In the genomic region with DNA sequence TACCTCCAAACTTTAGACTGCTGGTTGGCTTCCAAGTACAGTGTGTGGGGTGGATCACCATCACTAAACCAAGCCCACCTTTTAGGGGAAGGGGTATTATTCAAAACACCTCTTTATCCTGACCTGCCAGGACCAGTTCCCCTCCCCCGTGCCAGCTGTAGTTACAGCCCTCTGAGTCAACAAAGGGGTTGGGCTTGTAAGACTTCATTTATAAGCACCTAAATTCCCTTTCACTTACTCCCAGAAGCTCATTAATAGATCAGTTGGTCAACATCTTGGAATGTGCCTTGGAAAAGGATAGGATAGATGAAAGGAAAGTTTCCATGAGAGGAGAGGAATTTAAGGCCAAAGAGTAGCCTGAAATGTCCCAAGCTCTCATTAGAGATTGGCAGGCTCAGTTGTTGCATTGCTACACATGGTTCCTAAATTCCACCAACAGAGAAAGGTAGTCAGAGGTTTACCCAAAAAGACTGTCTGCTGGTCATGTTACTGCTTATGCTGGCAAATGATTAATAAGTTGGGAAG, we compare ENCODE assay signal across 8 cellular contexts. TPM values are rescaled to one million over a fixed set of nuclear protein-coding genes. Genes with fewer than 3 reads are reported as not detected.
DNase-seq lines count a peak whose midpoint lies in the region; TF ChIP-seq lines count a peak whose summit lies in the region.

No MANE protein-coding gene starts in this region.

- no peaks in the 10 kb centered on the region for H3K36me3 ChIP-seq in MG63
- no peaks in the 10 kb centered on the region for H3K36me3 ChIP-seq in left ventricle myocardium inferior

- peak; percentile 85 for DNase-seq in ELR (ENCODE audit: low read depth)
- peak; percentile 67 for DNase-seq in MG63
- peak; percentile 31 for DNase-seq in dermis blood vessel endothelial cell
- DNase-seq in progenitor cell of endocrine pancreas (ENCODE audit: low spot score, unreplicated experiment): no peak
- DNase-seq in head of caudate nucleus: no peak
- DNase-seq in left ventricle myocardium inferior: no peak
- DNase-seq in CD1c-positive myeloid dendritic cell (ENCODE audit: extremely low spot score): no peak
- DNase-seq in KG1 (lab: John Stamatoyannopoulos, UW): no peak

- H3K4me3 ChIP-seq in MG63 (no peak overlapping the region), left ventricle myocardium inferior (no peak overlapping the region)

- no peaks in the 10 kb centered on the region for H3K36me3 Mint-ChIP-seq in progenitor cell of endocrine pancreas (ENCODE audit: insufficient read depth)

- peak overlapping the region; percentile 22 for H3K27ac Mint-ChIP-seq in progenitor cell of endocrine pancreas

- no peaks in the 10 kb centered on the region for H3K4me1 ChIP-seq in left ventricle myocardium inferior

- H3K27ac ChIP-seq in left ventricle myocardium inferior (replicated peaks): no peak overlapping the region

- TF ChIP-seq CTCF in progenitor cell of endocrine pancreas (IDR thresholded peaks at IDR 0.05; ENCODE audit: unreplicated experiment) (no peak), left ventricle myocardium inferior (IDR thresholded peaks at IDR 0.05; ENCODE audit: borderline replicate concordance) (no peak)

- no peaks in the 10 kb centered on the region for H3K9me3 Mint-ChIP-seq in progenitor cell of endocrine pancreas (ENCODE audit: low read depth)

- peaks cover 11% of the 10 kb centered on the region for H3K4me1 Mint-ChIP-seq in progenitor cell of endocrine pancreas (ENCODE audit: low read depth)

- H3K27me3 Mint-ChIP-seq in progenitor cell of endocrine pancreas: no peaks in the 10 kb centered on the region

- intact Hi-C loops in head of caudate nucleus (cut with DNase I): no loop called here
- intact Hi-C loops in left ventricle myocardium inferior (cut with micrococcal nuclease): no loop called here

- H3K9me3 ChIP-seq in MG63: no peaks in the 10 kb centered on the region
- H3K9me3 ChIP-seq in left ventricle myocardium inferior (replicated peaks): no peaks in the 10 kb centered on the region

- no peak overlapping the region for H3K4me3 Mint-ChIP-seq in progenitor cell of endocrine pancreas (ENCODE audit: low read depth)

- H3K27me3 ChIP-seq in MG63 (no peaks in the 10 kb centered on the region), left ventricle myocardium inferior (ENCODE audit: low read depth) (no peaks in the 10 kb centered on the region)

RNA-seq across cellular contexts. Expression of a gene that starts 59.2 kb away (rescaled TPM):
- total RNA-seq in MG63 (2014; rRNA removed; shearing (Covaris generic); ENCODE audit: low replicate concordance): 0.79 and 2.4 TPM in 2 replicates
- total RNA-seq in dermis blood vessel endothelial cell (5.4 and 13.4 TPM in 2 replicates), progenitor cell of endocrine pancreas (3.6 and 5.1 TPM in 2 replicates), left ventricle myocardium inferior (7.0 TPM)

Comparison
In these comparisons a context has a peak if more than half of its experiments do, and no peak if none do; other contexts are left out.
1. DNase-seq: peak in ELR (single experiment), MG63 (single experiment) and dermis blood vessel endothelial cell (single experiment); none in progenitor cell of endocrine pancreas (single experiment), head of caudate nucleus (0 of 42), left ventricle myocardium inferior (single experiment), CD1c-positive myeloid dendritic cell (single experiment) and KG1 (single experiment).